ENCODE assay signal across 8 cellular contexts in the genomic region with DNA sequence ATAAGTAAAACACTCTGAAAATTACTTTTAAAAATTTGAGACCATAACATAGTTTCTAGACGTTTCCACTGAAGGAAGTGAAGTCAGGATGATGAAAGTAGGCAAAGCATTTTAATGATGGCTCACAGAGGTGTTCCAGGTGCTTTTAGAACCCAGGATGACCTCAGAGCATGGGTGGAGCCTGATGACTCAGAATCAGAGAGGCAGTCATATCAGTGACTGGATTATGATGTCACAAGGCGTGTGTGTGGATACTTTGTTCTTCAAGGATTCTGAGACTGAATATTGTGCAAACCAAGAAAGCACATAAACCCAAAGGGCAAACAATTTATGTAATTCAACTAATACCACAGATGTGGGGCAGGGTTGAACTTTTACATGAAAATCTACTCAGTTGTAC.
A peak's percentile ranks its signal among the peaks of the same experiment; 100 is the strongest.
DNase-seq lines count a peak whose midpoint lies in the region; ATAC-seq and TF ChIP-seq lines count a peak whose summit lies in the region.

No MANE protein-coding gene starts in this region.

- H3K9me3 ChIP-seq in trophoblast cell (ENCODE audit: insufficient read depth, low read depth, low read length) (no peaks in the 10 kb centered on the region), uterus (no peaks in the 10 kb centered on the region)

- no peak overlapping the region for H3K27ac ChIP-seq in trophoblast cell (ENCODE audit: low read depth, low read length)
- H3K27ac ChIP-seq in uterus: no peak overlapping the region

- H3K4ac ChIP-seq in trophoblast cell (ENCODE audit: low read depth, low read length): no peak overlapping the region

- no CpG with 5 or more reads among the region's 2 CpGs for WGBS in trophoblast cell (ENCODE audit: extremely low coverage, insufficient coverage, insufficient read length)

- intact Hi-C loops in uterus (cut with DNase I; ENCODE audit: low total_unique reads): no loop called here

- ATAC-seq in activated T-helper 17 cell treated with anti-CD3 and anti-CD28 coated beads, Interleukin-2, amount 50 U/mL, for 72 hours (replicated peaks): peak; percentile 81

- H3K27me3 Mint-ChIP-seq in activated T-helper 17 cell treated with anti-CD3 and anti-CD28 coated beads, Interleukin-2, amount 50 U/mL, for 72 hours: no peaks in the 10 kb centered on the region

- no peak for TF ChIP-seq POLR2A in uterus (IDR thresholded peaks at IDR 0.05)

- no peak overlapping the region for H2AK5ac ChIP-seq in trophoblast cell (ENCODE audit: low read length)

- H3K36me3 ChIP-seq in trophoblast cell (ENCODE audit: control insufficient read depth in 1 of 2, insufficient read depth in 2 of 2, low read length in 2 of 2) (no peaks in the 10 kb centered on the region), uterus (no peaks in the 10 kb centered on the region)

- H2BK12ac ChIP-seq in trophoblast cell (ENCODE audit: low read length): no peak overlapping the region

- H3K36me3 Mint-ChIP-seq in activated T-helper 17 cell treated with anti-CD3 and anti-CD28 coated beads, Interleukin-2, amount 50 U/mL, for 72 hours (ENCODE audit: low read depth): no peaks in the 10 kb centered on the region

- peaks cover 16% of the 10 kb centered on the region for H3K4me1 Mint-ChIP-seq in activated T-helper 17 cell treated with anti-CD3 and anti-CD28 coated beads, Interleukin-2, amount 50 U/mL, for 72 hours

- no peak overlapping the region for H2AFZ ChIP-seq in trophoblast cell (ENCODE audit: insufficient read depth, low read length, poor library complexity)

- peaks cover 15% of the 10 kb centered on the region for H3K79me1 ChIP-seq in trophoblast cell (ENCODE audit: low read length)

- H3K18ac ChIP-seq in trophoblast cell (ENCODE audit: low read length): no peak overlapping the region

- no peak overlapping the region for H3K9ac ChIP-seq in trophoblast cell (ENCODE audit: low read length)

- H3K4me3 Mint-ChIP-seq in activated T-helper 17 cell treated with anti-CD3 and anti-CD28 coated beads, Interleukin-2, amount 50 U/mL, for 72 hours: peak overlapping the region; percentile 33

- peak overlapping the region; percentile 85 for H3K27ac Mint-ChIP-seq in activated T-helper 17 cell treated with anti-CD3 and anti-CD28 coated beads, Interleukin-2, amount 50 U/mL, for 72 hours

- H3K23ac ChIP-seq in trophoblast cell (ENCODE audit: low read length): no peak overlapping the region

- H3K4me2 ChIP-seq in trophoblast cell (ENCODE audit: low read length): no peak overlapping the region

- peak; percentile 55 for DNase-seq in NK-92 treated with Interleukin-12 subunit alpha and Interleukin-12 subunit beta, amount 100 ng/mL, for 24 hours (lab: John Stamatoyannopoulos, UW)
- DNase-seq in NK-92 (lab: John Stamatoyannopoulos, UW; ENCODE audit: unreplicated experiment) (no peak), LHCN-M2 (ENCODE audit: low read depth) (peak; percentile 57), trophoblast cell (peak; percentile 93 to 97), uterus (no peak), NCI-H2107 (lab: John Stamatoyannopoulos, UW) (no peak), NCI-H510A treated with DMSO at 0.1 percent for 48 hours (lab: John Stamatoyannopoulos, UW) (no peak)

- TF ChIP-seq CTCF in uterus (IDR thresholded peaks at IDR 0.05): no peak

- H3K79me2 ChIP-seq in trophoblast cell (ENCODE audit: control insufficient read depth, insufficient read depth, low read length, poor library complexity): peaks cover 8% of the 10 kb centered on the region

- no peak overlapping the region for H4K91ac ChIP-seq in trophoblast cell (ENCODE audit: low read depth, low read length)

- H3K4me1 ChIP-seq in trophoblast cell (ENCODE audit: control insufficient read depth in 1 of 2, insufficient read depth in 2 of 2, low read length in 2 of 2): peaks cover 6 to 10% of the 10 kb centered on the region in 2 experiments
- no peaks in the 10 kb centered on the region for H3K4me1 ChIP-seq in uterus

- H3K4me3 ChIP-seq in trophoblast cell (ENCODE audit: low read depth, low read length) (no peak overlapping the region), uterus (no peak overlapping the region)

- no peak overlapping the region for H3K14ac ChIP-seq in trophoblast cell (ENCODE audit: low read length)

- H4K8ac ChIP-seq in trophoblast cell (ENCODE audit: low read depth, low read length): no peak overlapping the region

- H2BK120ac ChIP-seq in trophoblast cell (ENCODE audit: insufficient read depth, low read length, poor library complexity): no peak overlapping the region

- no peak overlapping the region for H4K12ac ChIP-seq in trophoblast cell (ENCODE audit: low read depth, low read length)

- H3K9me3 Mint-ChIP-seq in activated T-helper 17 cell treated with anti-CD3 and anti-CD28 coated beads, Interleukin-2, amount 50 U/mL, for 72 hours: no peaks in the 10 kb centered on the region

- no peaks in the 10 kb centered on the region for H3K27me3 ChIP-seq in trophoblast cell (ENCODE audit: insufficient read depth, low read length)
- no peaks in the 10 kb centered on the region for H3K27me3 ChIP-seq in uterus

- no peak overlapping the region for H2BK5ac ChIP-seq in trophoblast cell (ENCODE audit: low read depth, low read length, poor library complexity)

Comparison
In these comparisons a context has a peak if more than half of its experiments do, and no peak if none do; other contexts are left out.
1. DNase-seq: peak in NK-92 treated with Interleukin-12 subunit alpha and Interleukin-12 subunit beta, amount 100 ng/mL, for 24 hours (single experiment), LHCN-M2 (single experiment) and trophoblast cell (2 of 2); none in NK-92 (single experiment), uterus (0 of 2), NCI-H2107 (single experiment) and NCI-H510A treated with DMSO at 0.1 percent for 48 hours (single experiment).